ENCODE assay signal across 33 cellular contexts in genomic region chr3:10447110-10447509, GRCh38. TPM values are rescaled to one million over a fixed set of nuclear protein-coding genes. Genes with fewer than 3 reads are reported as not detected.
"Had no signal": no experiment of that assay in that cellular context is flagged by ENCODE, and none has a peak within 500 bp of the region (broad histone marks: within the 10 kb centered on the region; RNA-seq: fewer than 3 reads in every experiment).

No MANE protein-coding gene starts in this region.

- H3K9me3 ChIP-seq: ascending aorta, breast epithelium, gastroesophageal sphincter had no signal

- H3K36me3 Mint-ChIP-seq: activated naive CD4-positive, alpha-beta T cell treated with anti-CD3 and anti-CD28 coated beads, Interleukin-2, amount 10 ng/mL, durations not matched to agents 7 days and 5 days; activated naive CD4-positive, alpha-beta T cell treated with anti-CD3 and anti-CD28 coated beads, Interleukin-2, amount 50 U/mL, for 72 hours; activated naive CD8-positive, alpha-beta T cell treated with anti-CD3 and anti-CD28 coated beads, Interleukin-2, amount 10 ng/mL, durations not matched to agents 7 days and 5 days; T-cell had no signal

- H3K36me3 ChIP-seq: ascending aorta, breast epithelium, cardiac muscle cell, gastroesophageal sphincter had no signal

- H3K4me1 ChIP-seq: ascending aorta, breast epithelium, foreskin keratinocyte, gastroesophageal sphincter had no signal

- ATAC-seq: activated CD4-positive, alpha-beta T cell treated with anti-CD3 and anti-CD28 coated beads for 36 hours; activated naive CD4-positive, alpha-beta T cell treated with anti-CD3 and anti-CD28 coated beads, Interleukin-2, amount 50 U/mL, for 72 hours; activated T-cell treated with anti-CD3 and anti-CD28 coated beads, Interleukin-2, amount 50 U/mL, for 72 hours; esophagus mucosa; foreskin keratinocyte; gastroesophageal sphincter; T-cell had no signal

- H3K4me3 ChIP-seq: ascending aorta, breast epithelium, cardiac muscle cell, coronary artery, dorsolateral prefrontal cortex, gastroesophageal sphincter had no signal

- H3K4me1 Mint-ChIP-seq: activated naive CD4-positive, alpha-beta T cell treated with anti-CD3 and anti-CD28 coated beads, Interleukin-2, amount 10 ng/mL, durations not matched to agents 7 days and 5 days had no signal

- H3K27me3 Mint-ChIP-seq: brain had no signal

- H3K27ac ChIP-seq: ascending aorta, breast epithelium, cardiac muscle cell, coronary artery, foreskin keratinocyte, gastroesophageal sphincter had no signal

- H3K9me3 Mint-ChIP-seq: activated CD4-positive, alpha-beta memory T cell treated with anti-CD3 and anti-CD28 coated beads, Interleukin-2, amount 10 ng/mL, durations not matched to agents 7 days and 5 days; activated CD4-positive, alpha-beta T cell treated with anti-CD3 and anti-CD28 coated beads, Interleukin-2, amount 10 ng/mL, durations not matched to agents 24 days and 14 days; activated naive CD4-positive, alpha-beta T cell treated with anti-CD3 and anti-CD28 coated beads, Interleukin-2, amount 10 ng/mL, durations not matched to agents 7 days and 5 days; activated naive CD4-positive, alpha-beta T cell treated with anti-CD3 and anti-CD28 coated beads, Interleukin-2, amount 50 U/mL, for 72 hours; activated naive CD8-positive, alpha-beta T cell treated with anti-CD3 and anti-CD28 coated beads, Interleukin-2, amount 10 ng/mL, durations not matched to agents 7 days and 5 days; activated T-cell treated with anti-CD3 and anti-CD28 coated beads, Interleukin-2, amount 50 U/mL, for 24 hours; activated T-cell treated with anti-CD3 and anti-CD28 coated beads, Interleukin-2, amount 50 U/mL, for 72 hours; brain; dendritic cell treated with granulocyte-macrophage colony-stimulating factor and Interleukin-4, amounts not matched to agents 40 ng/mL and 50 ng/mL, for 4 days; endodermal cell; T-cell had no signal

- H3K27ac Mint-ChIP-seq: activated CD4-positive, alpha-beta memory T cell treated with anti-CD3 and anti-CD28 coated beads, Interleukin-2, amount 10 ng/mL, durations not matched to agents 7 days and 5 days; activated CD4-positive, alpha-beta T cell treated with anti-CD3 and anti-CD28 coated beads for 36 hours; activated CD4-positive, alpha-beta T cell treated with anti-CD3 and anti-CD28 coated beads, Interleukin-2, amount 10 ng/mL, durations not matched to agents 24 days and 14 days; activated naive CD4-positive, alpha-beta T cell treated with anti-CD3 and anti-CD28 coated beads, Interleukin-2, amount 10 ng/mL, durations not matched to agents 7 days and 5 days; activated naive CD4-positive, alpha-beta T cell treated with anti-CD3 and anti-CD28 coated beads, Interleukin-2, amount 50 U/mL, for 72 hours; activated naive CD8-positive, alpha-beta T cell treated with anti-CD3 and anti-CD28 coated beads, Interleukin-2, amount 10 ng/mL, durations not matched to agents 7 days and 5 days; activated T-cell treated with anti-CD3 and anti-CD28 coated beads, Interleukin-2, amount 50 U/mL, for 24 hours; activated T-cell treated with anti-CD3 and anti-CD28 coated beads, Interleukin-2, amount 50 U/mL, for 72 hours; dendritic cell treated with granulocyte-macrophage colony-stimulating factor and Interleukin-4, amounts not matched to agents 40 ng/mL and 50 ng/mL, for 4 days; endodermal cell; T-cell had no signal

- H3K4me3 Mint-ChIP-seq: activated CD4-positive, alpha-beta memory T cell treated with anti-CD3 and anti-CD28 coated beads, Interleukin-2, amount 10 ng/mL, durations not matched to agents 7 days and 5 days; activated CD4-positive, alpha-beta T cell treated with anti-CD3 and anti-CD28 coated beads for 36 hours; activated CD4-positive, alpha-beta T cell treated with anti-CD3 and anti-CD28 coated beads, Interleukin-2, amount 10 ng/mL, durations not matched to agents 24 days and 14 days; activated naive CD4-positive, alpha-beta T cell treated with anti-CD3 and anti-CD28 coated beads, Interleukin-2, amount 10 ng/mL, durations not matched to agents 7 days and 5 days; activated naive CD8-positive, alpha-beta T cell treated with anti-CD3 and anti-CD28 coated beads, Interleukin-2, amount 10 ng/mL, durations not matched to agents 7 days and 5 days; activated T-cell treated with anti-CD3 and anti-CD28 coated beads, Interleukin-2, amount 50 U/mL, for 24 hours; activated T-cell treated with anti-CD3 and anti-CD28 coated beads, Interleukin-2, amount 50 U/mL, for 72 hours; brain; dendritic cell treated with granulocyte-macrophage colony-stimulating factor and Interleukin-4, amounts not matched to agents 40 ng/mL and 50 ng/mL, for 4 days; endodermal cell; T-cell had no signal

- H3K27me3 ChIP-seq: ascending aorta had no signal

- DNase-seq: activated CD4-positive, alpha-beta memory T cell treated with anti-CD3 and anti-CD28 coated beads, Interleukin-2, amount 10 ng/mL, durations not matched to agents 7 days and 5 days; activated CD4-positive, alpha-beta T cell treated with anti-CD3 and anti-CD28 coated beads for 36 hours; activated CD4-positive, alpha-beta T cell treated with anti-CD3 and anti-CD28 coated beads, Interleukin-2, amount 10 ng/mL, durations not matched to agents 24 days and 14 days; activated CD4-positive, alpha-beta T cell treated with anti-CD3 and anti-CD28 coated beads, Interleukin-2, amount 50 U/mL, for 4 hours; activated CD4-positive, CD25-positive, alpha-beta regulatory T cell; activated CD4-positive, CD25-positive, alpha-beta regulatory T cell treated with anti-CD3 and anti-CD28 coated beads, Interleukin-2, amount 50 U/mL, for 72 hours; activated CD8-positive, alpha-beta memory T cell treated with anti-CD3 and anti-CD28 coated beads, Interleukin-2, amount 50 U/mL, for 48 hours; activated gamma-delta T cell; activated naive CD4-positive, alpha-beta T cell; activated naive CD4-positive, alpha-beta T cell treated with anti-CD3 and anti-CD28 coated beads, Interleukin-2, amount 10 ng/mL, durations not matched to agents 7 days and 5 days; activated naive CD8-positive, alpha-beta T cell treated with anti-CD3 and anti-CD28 coated beads, Interleukin-2, amount 10 ng/mL, durations not matched to agents 7 days and 5 days; activated T-cell treated with anti-CD3 and anti-CD28 coated beads for 4 hours; activated T-cell treated with anti-CD3 and anti-CD28 coated beads, Interleukin-2, amount 50 U/mL, for 24 hours; activated T-cell treated with anti-CD3 and anti-CD28 coated beads, Interleukin-2, amount 50 U/mL, for 72 hours; central memory CD4-positive, alpha-beta T cell; effector memory CD4-positive, alpha-beta T cell; endodermal cell; foreskin keratinocyte; SW 1271; T-cell; T-helper 2 cell had no signal

RNA-seq across cellular contexts. Expression of gene ATP2B2, which starts 58.3 kb away (rescaled TPM):
- total RNA-seq: activated CD4-positive, alpha-beta memory T cell treated with anti-CD3 and anti-CD28 coated beads, Interleukin-2, amount 10 ng/mL, durations not matched to agents 7 days and 5 days; activated CD4-positive, alpha-beta T cell treated with anti-CD3 and anti-CD28 coated beads, Interleukin-2, amount 10 ng/mL, durations not matched to agents 24 days and 14 days; activated naive CD4-positive, alpha-beta T cell treated with anti-CD3 and anti-CD28 coated beads, Interleukin-2, amount 50 U/mL, for 72 hours; activated naive CD8-positive, alpha-beta T cell treated with anti-CD3 and anti-CD28 coated beads, Interleukin-2, amount 10 ng/mL, durations not matched to agents 7 days and 5 days; activated T-cell treated with anti-CD3 and anti-CD28 coated beads, Interleukin-2, amount 50 U/mL, for 72 hours; ascending aorta; epithelial cell of proximal tubule; foreskin keratinocyte; glomerular endothelial cell; T-cell had no signal
- polyA plus RNA-seq: foreskin keratinocyte had no signal
